ENCODE assay signal across 8 cellular contexts in the genomic region with DNA sequence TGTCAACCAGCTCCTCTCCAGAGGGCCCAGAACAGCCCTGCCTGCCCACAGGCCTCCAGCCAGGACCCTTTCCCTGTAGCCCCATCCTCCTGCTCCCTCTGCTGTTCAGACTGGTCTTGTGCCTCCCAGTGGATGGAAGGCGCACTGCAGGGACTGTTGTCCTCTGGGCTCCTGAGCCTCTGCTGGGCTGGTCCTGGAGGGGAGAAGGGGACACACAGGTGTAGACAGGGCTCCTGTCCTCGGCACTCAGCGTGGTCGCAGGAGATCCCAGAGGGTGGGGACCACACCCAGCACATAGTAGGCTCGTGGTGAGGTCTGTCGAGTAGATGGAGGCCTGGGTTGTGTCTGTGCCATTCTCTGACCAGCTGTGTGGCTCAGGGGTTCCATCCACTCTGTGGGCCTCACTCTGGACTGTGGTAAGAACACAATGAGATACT. TPM values are rescaled to one million over a fixed set of nuclear protein-coding genes. Genes with fewer than 3 reads are reported as not detected.
DNase-seq lines count a peak whose midpoint lies in the region; ATAC-seq and TF ChIP-seq lines count a peak whose summit lies in the region.

No MANE protein-coding gene starts in this region.

- 60% methylated on average over 6 of the region's 6 CpGs for WGBS in prostate gland

- TF ChIP-seq POLR2A in prostate gland (IDR thresholded peaks at IDR 0.05): no peak

- peak; percentile 45 for DNase-seq in activated gamma-delta T cell treated with Interleukin-2 at 50 U/mL for 16 hours
- DNase-seq in activated gamma-delta T cell (lab: John Stamatoyannopoulos, UW): no peak
- DNase-seq in activated T-helper 2 cell treated with anti-CD3 and anti-CD28 coated beads, Interferon-gamma antibody, Interleukin-2, Interleukin-4, amounts not matched to agents 10 μg/mL and 5 μg/mL and 100 μg/mL, durations not matched to agents 14 hours and 24 hours and 36 hours (ENCODE audit: low spot score): peak; percentile 45
- peak in 32 of 42 donors; percentile 27 to 82 (median 50) for DNase-seq in head of caudate nucleus
- no peak for DNase-seq in prostate gland (ENCODE audit: low spot score)

- H3K9me3 Mint-ChIP-seq in activated T-helper 2 cell treated with anti-CD3 and anti-CD28 coated beads, Interferon-gamma antibody, Interleukin-2, Interleukin-4, amounts not matched to agents 10 μg/mL and 5 μg/mL and 100 μg/mL, durations not matched to agents 14 hours and 24 hours and 36 hours: no peaks in the 10 kb centered on the region

- H3K4me3 Mint-ChIP-seq in activated T-helper 2 cell treated with anti-CD3 and anti-CD28 coated beads, Interferon-gamma antibody, Interleukin-2, Interleukin-4, amounts not matched to agents 10 μg/mL and 5 μg/mL and 100 μg/mL, durations not matched to agents 14 hours and 24 hours and 36 hours (ENCODE audit: low read depth): peak overlapping the region; percentile 65

- H3K4me1 Mint-ChIP-seq in activated T-helper 2 cell treated with anti-CD3 and anti-CD28 coated beads, Interferon-gamma antibody, Interleukin-2, Interleukin-4, amounts not matched to agents 10 μg/mL and 5 μg/mL and 100 μg/mL, durations not matched to agents 14 hours and 24 hours and 36 hours (ENCODE audit: low read depth): peaks cover 44% of the 10 kb centered on the region

- peaks cover 16% of the 10 kb centered on the region for H3K36me3 Mint-ChIP-seq in activated T-helper 2 cell treated with anti-CD3 and anti-CD28 coated beads, Interferon-gamma antibody, Interleukin-2, Interleukin-4, amounts not matched to agents 10 μg/mL and 5 μg/mL and 100 μg/mL, durations not matched to agents 14 hours and 24 hours and 36 hours (ENCODE audit: low read depth)

- no peaks in the 10 kb centered on the region for H3K27me3 Mint-ChIP-seq in activated T-helper 2 cell treated with anti-CD3 and anti-CD28 coated beads, Interferon-gamma antibody, Interleukin-2, Interleukin-4, amounts not matched to agents 10 μg/mL and 5 μg/mL and 100 μg/mL, durations not matched to agents 14 hours and 24 hours and 36 hours (ENCODE audit: low read depth)

- ATAC-seq in HG03025 (IDR thresholded peaks at IDR 0.05; ENCODE audit: low FRiP score, unreplicated experiment) (no peak), GM18502 (IDR thresholded peaks at IDR 0.05; ENCODE audit: poor library complexity, unreplicated experiment) (no peak)

- peaks cover 15% of the 10 kb centered on the region for H3K79me2 ChIP-seq in OCI-LY1 (ENCODE audit: insufficient read depth, low read length)

- H3K27me3 ChIP-seq in OCI-LY1 (ENCODE audit: insufficient read depth, low read length) (no peaks in the 10 kb centered on the region), prostate gland (replicated peaks; ENCODE audit: insufficient read depth) (no peaks in the 10 kb centered on the region)

- H3F3A ChIP-seq in OCI-LY1 (ENCODE audit: insufficient read depth, low read length): no peaks in the 10 kb centered on the region

- H2AFZ ChIP-seq in OCI-LY1 (ENCODE audit: low read length): no peak overlapping the region

- H3K4me3 ChIP-seq in OCI-LY1 (ENCODE audit: low read depth, low read length, poor library complexity, severe bottlenecking) (peak overlapping the region; percentile 60), prostate gland (no peak overlapping the region)

- H3K4me1 ChIP-seq in OCI-LY1 (ENCODE audit: insufficient read depth, low read length, severe bottlenecking) (peaks cover 43% of the 10 kb centered on the region), prostate gland (replicated peaks) (no peaks in the 10 kb centered on the region)

- intact Hi-C loops in activated T-helper 2 cell treated with anti-CD3 and anti-CD28 coated beads, Interferon-gamma antibody, Interleukin-2, Interleukin-4, amounts not matched to agents 10 μg/mL and 5 μg/mL and 100 μg/mL, durations not matched to agents 14 hours and 24 hours and 36 hours (cut with micrococcal nuclease): loop anchor here (1.0 to 5.0 kb wide), 2 partner anchors 42 to 60 kb away; no protein-coding TSS in a partner anchor
- intact Hi-C loops in head of caudate nucleus (cut with DNase I): loop anchor here (5.0 kb wide), 1 partner anchor 45 kb away; no protein-coding TSS in a partner anchor
- intact Hi-C loops in prostate gland (cut with DNase I): no loop called here

- H3K27ac ChIP-seq in OCI-LY1 (ENCODE audit: low read depth, low read length, poor library complexity, severe bottlenecking): peak overlapping the region; percentile 29
- H3K27ac ChIP-seq in prostate gland: no peak overlapping the region

- no peak overlapping the region for H3K9ac ChIP-seq in OCI-LY1 (ENCODE audit: low read length)

- no peaks in the 10 kb centered on the region for H4K20me1 ChIP-seq in OCI-LY1 (ENCODE audit: insufficient read depth, low read length)

- TF ChIP-seq CTCF in OCI-LY1 (IDR thresholded peaks at IDR 0.05; ENCODE audit: low read length) (peak; percentile 92), prostate gland (IDR thresholded peaks at IDR 0.05) (peak in 3 of 4 experiments; percentile 9 to 50 (median 20))

- H3K36me3 ChIP-seq in OCI-LY1 (ENCODE audit: insufficient read depth, low read length): peaks cover 7% of the 10 kb centered on the region; the same call in 1 of the 2 replicates
- no peaks in the 10 kb centered on the region for H3K36me3 ChIP-seq in prostate gland

- peak overlapping the region; percentile 64 for H3K27ac Mint-ChIP-seq in activated T-helper 2 cell treated with anti-CD3 and anti-CD28 coated beads, Interferon-gamma antibody, Interleukin-2, Interleukin-4, amounts not matched to agents 10 μg/mL and 5 μg/mL and 100 μg/mL, durations not matched to agents 14 hours and 24 hours and 36 hours

- H3K9me2 ChIP-seq in OCI-LY1 (ENCODE audit: low read depth, low read length): no peaks in the 10 kb centered on the region

- H3K9me3 ChIP-seq in OCI-LY1 (ENCODE audit: low read length): no peaks in the 10 kb centered on the region
- no peaks in the 10 kb centered on the region for H3K9me3 ChIP-seq in prostate gland

- peak overlapping the region; percentile 83 for H3K4me2 ChIP-seq in OCI-LY1 (ENCODE audit: low read length)

RNA-seq across cellular contexts. Expression of a gene that starts 11.5 kb away (rescaled TPM):
- 40.7 and 41.7 TPM in 2 replicates for total RNA-seq in activated T-helper 2 cell treated with anti-CD3 and anti-CD28 coated beads, Interferon-gamma antibody, Interleukin-2, Interleukin-4, amounts not matched to agents 10 μg/mL and 5 μg/mL and 100 μg/mL, durations not matched to agents 14 hours and 24 hours and 36 hours
- total RNA-seq in prostate gland: 10 to 100 TPM; 21.8 to 99.1 TPM

RNA-seq across cellular contexts. Expression of a gene that starts 52.5 kb away (rescaled TPM):
- total RNA-seq in activated T-helper 2 cell treated with anti-CD3 and anti-CD28 coated beads, Interferon-gamma antibody, Interleukin-2, Interleukin-4, amounts not matched to agents 10 μg/mL and 5 μg/mL and 100 μg/mL, durations not matched to agents 14 hours and 24 hours and 36 hours: 53.2 and 53.4 TPM in 2 replicates
- total RNA-seq in prostate gland: 10 to 100 TPM in 1 of 2 donors, 1 to 10 TPM in 1; 6.2 to 13.6 TPM

Comparison
In these comparisons a context has a peak if more than half of its experiments do, and no peak if none do; other contexts are left out.
1. DNase-seq: peak in activated gamma-delta T cell treated with Interleukin-2 at 50 U/mL for 16 hours (single experiment), activated T-helper 2 cell treated with anti-CD3 and anti-CD28 coated beads, Interferon-gamma antibody, Interleukin-2, Interleukin-4, amounts not matched to agents 10 μg/mL and 5 μg/mL and 100 μg/mL, durations not matched to agents 14 hours and 24 hours and 36 hours (single experiment) and head of caudate nucleus (32 of 42); none in activated gamma-delta T cell (single experiment) and prostate gland (single experiment).